ENCODE assay signal across 8 cellular contexts in genomic region chr12:74539261-74539660, GRCh38. TPM values are rescaled to one million over a fixed set of nuclear protein-coding genes. Genes with fewer than 3 reads are reported as not detected.
DNase-seq lines count a peak whose midpoint lies in the region; ATAC-seq and TF ChIP-seq lines count a peak whose summit lies in the region.
"Had no signal": no experiment of that assay in that cellular context is flagged by ENCODE, and none has a peak within 500 bp of the region (broad histone marks: within the 10 kb centered on the region; RNA-seq: fewer than 3 reads in every experiment).

No MANE protein-coding gene starts in this region.

- intact Hi-C loops in aorta (cut with DNase I) = no loop called here

- H3K9me2 ChIP-seq in SU-DHL-6 (replicated peaks; ENCODE audit: insufficient read depth, low read length) = no peaks in the 10 kb centered on the region

- TF ChIP-seq EP300 in gastroesophageal sphincter (IDR thresholded peaks at IDR 0.05) = no peak

- no peaks in the 10 kb centered on the region for H3K9me3 ChIP-seq in HAP-1
- peaks cover 5% of the 10 kb centered on the region; the same call in 1 of the 2 replicates for H3K9me3 ChIP-seq in SU-DHL-6 (ENCODE audit: insufficient read depth, low read length)
- H3K9me3 ChIP-seq in gastroesophageal sphincter = no peaks in the 10 kb centered on the region
- no peaks in the 10 kb centered on the region for H3K9me3 ChIP-seq in smooth muscle cell (replicated peaks; ENCODE audit: low read depth)
- no peaks in the 10 kb centered on the region for H3K9me3 ChIP-seq in aorta (ENCODE audit: control insufficient read depth, low read length)

- H3K27ac ChIP-seq in SU-DHL-6 (ENCODE audit: low read depth, low read length) (peak overlapping the region; percentile 30; the same call in 1 of the 2 replicates), gastroesophageal sphincter (peak overlapping the region in 2 of 4 donors; percentile 89 to 92), smooth muscle cell (ENCODE audit: low read depth) (peak overlapping the region; percentile 99), aorta (ENCODE audit: low read depth in 1 of 2, low read length in 2 of 2) (no peak overlapping the region)

- DNase-seq in HAP-1 (ENCODE audit: low spot score in 2 of 2) (no peak), smooth muscle cell (lab: John Stamatoyannopoulos, UW; ENCODE audit: unreplicated experiment) (no peak), NCI-H1436 (lab: John Stamatoyannopoulos, UW) (no peak), aorta (no peak)
- DNase-seq: Kasumi-1 had no signal

- ATAC-seq in gastroesophageal sphincter (no peak), GM19023 (IDR thresholded peaks at IDR 0.05; ENCODE audit: unreplicated experiment) (no peak), aorta (ENCODE audit: low FRiP score) (no peak)

- no peak overlapping the region for H2AFZ ChIP-seq in SU-DHL-6 (ENCODE audit: low read depth, low read length, severe bottlenecking)
- no peak overlapping the region for H2AFZ ChIP-seq in smooth muscle cell (ENCODE audit: low read depth)

- H4K20me1 ChIP-seq in SU-DHL-6 (ENCODE audit: low read depth, low read length) = peaks cover 53% of the 10 kb centered on the region
- H4K20me1 ChIP-seq in smooth muscle cell (ENCODE audit: low read depth) = peaks cover 60% of the 10 kb centered on the region

- no peak for TF ChIP-seq CTCF in SU-DHL-6 (IDR thresholded peaks at IDR 0.05; ENCODE audit: insufficient read depth, low read length, poor library complexity, severe bottlenecking)
- TF ChIP-seq CTCF in gastroesophageal sphincter (IDR thresholded peaks at IDR 0.05) = no peak
- no peak for TF ChIP-seq CTCF in smooth muscle cell (IDR thresholded peaks at IDR 0.05; ENCODE audit: borderline replicate concordance, insufficient read depth, poor library complexity, severe bottlenecking)

- H3K9ac ChIP-seq in SU-DHL-6 (ENCODE audit: low read length) = peak overlapping the region; percentile 87
- peak overlapping the region; percentile 99 for H3K9ac ChIP-seq in smooth muscle cell (ENCODE audit: low read depth)

- peak overlapping the region; percentile 84 for H3K4me2 ChIP-seq in SU-DHL-6 (ENCODE audit: low read depth, low read length, poor library complexity, severe bottlenecking)
- H3K4me2 ChIP-seq in smooth muscle cell = peak overlapping the region; percentile 97

- in situ Hi-C loops in HAP-1 (cut with MboI; ENCODE audit: low sequenced_read_pairs) = no loop called here

- H3K4me1 ChIP-seq in HAP-1 = peaks cover 9% of the 10 kb centered on the region
- H3K4me1 ChIP-seq in gastroesophageal sphincter = peaks cover 15 to 53% (median 15%) of the 10 kb centered on the region in 3 donors
- H3K4me1 ChIP-seq in smooth muscle cell (ENCODE audit: low read depth) = peaks cover 30% of the 10 kb centered on the region
- peaks cover 1 to 7% of the 10 kb centered on the region in 2 donors for H3K4me1 ChIP-seq in aorta (ENCODE audit: control insufficient read depth in 1 of 2, insufficient read depth in 2 of 2, low read length in 2 of 2)

- H3F3A ChIP-seq in SU-DHL-6 (ENCODE audit: insufficient read depth) = peaks cover 26% of the 10 kb centered on the region
- no peaks in the 10 kb centered on the region for H3F3A ChIP-seq in smooth muscle cell (ENCODE audit: low read depth)

- H3K79me2 ChIP-seq in SU-DHL-6 (ENCODE audit: insufficient read depth, low read length) (peaks cover 61% of the 10 kb centered on the region), smooth muscle cell (ENCODE audit: low read depth) (peaks cover 57% of the 10 kb centered on the region)

- H3K27me3 ChIP-seq in HAP-1 (ENCODE audit: low read depth) = no peaks in the 10 kb centered on the region
- no peaks in the 10 kb centered on the region for H3K27me3 ChIP-seq in SU-DHL-6 (ENCODE audit: low read length)
- no peaks in the 10 kb centered on the region for H3K27me3 ChIP-seq in gastroesophageal sphincter
- H3K27me3 ChIP-seq in smooth muscle cell (ENCODE audit: low read depth) = no peaks in the 10 kb centered on the region
- no peaks in the 10 kb centered on the region for H3K27me3 ChIP-seq in aorta (ENCODE audit: control insufficient read depth in 1 of 2, insufficient read depth in 2 of 2, low read length in 1 of 2)

- TF ChIP-seq POLR2A in gastroesophageal sphincter (IDR thresholded peaks at IDR 0.05) = no peak

- WGBS in gastroesophageal sphincter (ENCODE audit: low coverage in 1 of 2), 2 donors = 71 to 100% methylated on average over 1 to 4 of the region's 4 CpGs
- 54% methylated on average over 4 of the region's 4 CpGs for WGBS in smooth muscle cell (ENCODE audit: low lambda C conversion rate)
- WGBS in aorta, 2 donors = 58 to 75% methylated on average over 4 of the region's 4 CpGs

- H3K4me3 ChIP-seq in HAP-1 = peak overlapping the region; percentile 68; the same call in 1 of the 2 replicates
- peak overlapping the region; percentile 88 for H3K4me3 ChIP-seq in SU-DHL-6 (ENCODE audit: insufficient read depth, low read length, poor library complexity, severe bottlenecking)
- peak overlapping the region; percentile 32 to 85 for H3K4me3 ChIP-seq in gastroesophageal sphincter
- H3K4me3 ChIP-seq in smooth muscle cell = peak overlapping the region; percentile 80
- peak overlapping the region in 1 of 2 donors; percentile 3 for H3K4me3 ChIP-seq in aorta (ENCODE audit: low read length in 2 of 2)

- peaks cover 13% of the 10 kb centered on the region for H3K36me3 ChIP-seq in HAP-1 (replicated peaks)
- peaks cover 25% of the 10 kb centered on the region for H3K36me3 ChIP-seq in SU-DHL-6 (ENCODE audit: low read length)
- H3K36me3 ChIP-seq in gastroesophageal sphincter = peaks cover 0 to 21% of the 10 kb centered on the region in 2 donors
- no peaks in the 10 kb centered on the region for H3K36me3 ChIP-seq in smooth muscle cell (ENCODE audit: low read depth)
- peaks cover 4% of the 10 kb centered on the region in 2 donors for H3K36me3 ChIP-seq in aorta (ENCODE audit: control insufficient read depth in 1 of 2, insufficient read depth in 2 of 2, low read length in 1 of 2)

RNA-seq across cellular contexts. Expression of gene ATXN7L3B, which starts 1.6 kb away (rescaled TPM):
- total RNA-seq in gastroesophageal sphincter (10 to 100 TPM; 21.3 to 27.7 (median 25.9) TPM), smooth muscle cell (30.7 and 34.6 TPM in 2 replicates), aorta (10 to 100 TPM; 19.0 to 21.5 TPM)
- polyA plus RNA-seq in smooth muscle cell (21.8 and 25.4 TPM in 2 replicates), aorta (1 to 10 TPM; 7.7 to 9.1 TPM)

Comparison
In these comparisons a context has a peak if more than half of its experiments do, and no peak if none do; other contexts are left out.
1. H3K27ac ChIP-seq: peak in SU-DHL-6 (single experiment) and smooth muscle cell (single experiment); none in aorta (0 of 2).